1 cellular context compared by ENCODE assay signal in genomic region chr3:9911863-9912262, GRCh38.
TF ChIP-seq lines count a peak whose summit lies in the region.

No MANE protein-coding gene starts in this region.

TF ChIP-seq in K562, 482 proteins besides CTCF, POLR2A, EP300 and RAD21 (continued from another document and continues in another):
- TF ChIP-seq CXXC5 (CRISPR knock-in tag; IDR thresholded peaks at IDR 0.05) (0 out of 2 replicates have a peak, but pooled peaks have one; percentile 20), ZKSCAN8 (CRISPR knock-in tag; IDR thresholded peaks at IDR 0.05) (no peak), NFRKB (IDR thresholded peaks at IDR 0.05; ENCODE audit: low read depth) (no peak), E2F8 (IDR thresholded peaks at IDR 0.05; ENCODE audit: low read depth, partially characterized antibody) (no peak), NFXL1 (CRISPR knock-in tag; IDR thresholded peaks at IDR 0.05) (no peak), NRF1 (conservative IDR thresholded peaks at IDR 0.05 in 1 of 2, IDR thresholded peaks at IDR 0.05 in 1 of 2) (no peak), BCL6 (CRISPR knock-in tag; IDR thresholded peaks at IDR 0.05) (no peak), MBD1 (CRISPR knock-in tag; IDR thresholded peaks at IDR 0.05) (no peak), ATF1 (CRISPR knock-in tag; IDR thresholded peaks at IDR 0.05) (no peak), ATF1 (tag; IDR thresholded peaks at IDR 0.05) (no peak), MAFK (IDR thresholded peaks at IDR 0.05; ENCODE audit: low read length) (0 out of 2 replicates have a peak, but pooled peaks have one; percentile 20), ZBTB5 (IDR thresholded peaks at IDR 0.05) (no peak), ZBTB43 (CRISPR knock-in tag; IDR thresholded peaks at IDR 0.05) (no peak), SIX5 (IDR thresholded peaks at IDR 0.05; ENCODE audit: borderline replicate concordance in 1 of 2, insufficient read depth in 1 of 2, low read depth in 1 of 2, low read length in 2 of 2) (no peak), ZNF707 (CRISPR knock-in tag; conservative IDR thresholded peaks at IDR 0.05) (no peak), SMC3 (conservative IDR thresholded peaks at IDR 0.05; ENCODE audit: insufficient read depth, low read depth, low read length) (no peak), BHLHE40 (IDR thresholded peaks at IDR 0.05; ENCODE audit: low read length) (0 out of 2 replicates have a peak, but pooled peaks have one; percentile 36), MAX (CRISPR knock-in tag; IDR thresholded peaks at IDR 0.05) (0 out of 2 replicates have a peak, but pooled peaks have one; percentile 2), HEY1 (CRISPR knock-in tag; IDR thresholded peaks at IDR 0.05; ENCODE audit: borderline replicate concordance) (no peak), OTX1 (CRISPR knock-in tag; IDR thresholded peaks at IDR 0.05) (no peak), GTF2A2 (tag; IDR thresholded peaks at IDR 0.05) (no peak), CGGBP1 (CRISPR knock-in tag; IDR thresholded peaks at IDR 0.05) (no peak), ZBTB7A (IDR thresholded peaks at IDR 0.05; ENCODE audit: borderline replicate concordance, control insufficient read depth, low read depth, low read length) (peak; percentile 79), MCM2 (IDR thresholded peaks at IDR 0.05; ENCODE audit: low read depth) (no peak), ZMIZ1 (IDR thresholded peaks at IDR 0.05; ENCODE audit: low read depth in 2 of 2, low read length in 2 of 2) (no peak), IFI16 (CRISPR knock-in tag; IDR thresholded peaks at IDR 0.05) (no peak), THRB (CRISPR knock-in tag; conservative IDR thresholded peaks at IDR 0.05) (no peak), RNF219 (CRISPR knock-in tag; IDR thresholded peaks at IDR 0.05) (no peak), PRMT5 (CRISPR knock-in tag; IDR thresholded peaks at IDR 0.05) (no peak), GATAD2A (IDR thresholded peaks at IDR 0.05) (no peak), GABPB2 (CRISPR knock-in tag; conservative IDR thresholded peaks at IDR 0.05) (no peak), PBX2 (CRISPR knock-in tag; IDR thresholded peaks at IDR 0.05; ENCODE audit: low read depth) (no peak), PBX2 (tag; conservative IDR thresholded peaks at IDR 0.05; ENCODE audit: low read depth) (0 out of 2 replicates have a peak, but pooled peaks have one; percentile 15), ZNF717 (CRISPR knock-in tag; IDR thresholded peaks at IDR 0.05) (no peak), ARID4B (CRISPR knock-in tag; IDR thresholded peaks at IDR 0.05) (no peak), ZNF586 (CRISPR knock-in tag; conservative IDR thresholded peaks at IDR 0.05) (no peak)
